ENCODE assay signal across 20 cellular contexts in the genomic region with DNA sequence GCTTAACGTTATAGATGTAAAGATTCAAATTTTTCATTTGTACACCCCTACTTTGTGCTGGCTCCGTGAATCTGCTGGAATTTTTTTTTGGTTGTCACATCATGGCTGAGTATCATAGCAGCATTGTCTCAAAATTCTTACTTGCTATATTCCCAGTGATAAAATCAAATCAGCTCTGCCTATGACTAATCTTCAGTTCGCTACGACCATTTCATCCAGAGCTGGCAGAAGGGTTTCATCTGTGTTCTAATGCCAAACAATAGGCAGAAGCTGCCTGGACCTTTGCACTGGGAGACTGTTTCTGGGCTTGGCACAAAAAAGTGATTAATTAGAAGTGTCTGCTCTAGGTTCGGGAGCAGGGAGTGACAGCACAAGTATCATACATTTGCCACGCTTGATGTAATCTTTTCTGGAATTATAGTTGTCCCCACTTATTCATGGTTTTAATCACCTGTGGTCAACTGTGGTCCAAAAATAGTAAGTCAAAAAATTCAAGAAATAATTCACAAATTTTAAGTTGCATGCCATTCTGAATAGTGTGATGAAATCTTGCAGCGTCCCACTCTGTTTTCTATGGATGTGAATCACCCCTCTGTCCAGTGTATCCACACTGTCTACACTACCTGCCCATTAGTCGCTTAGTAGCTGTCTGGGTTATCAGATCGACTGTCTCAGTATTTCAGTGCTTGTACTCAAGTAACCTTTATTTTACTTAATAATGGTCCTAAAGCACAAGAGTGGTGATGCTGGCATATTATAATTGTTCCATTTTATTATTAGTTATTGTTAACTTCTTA.
DNase-seq lines count a peak whose midpoint lies in the region; ATAC-seq, FAIRE-seq and TF ChIP-seq lines count a peak whose summit lies in the region.
"Had no signal": no experiment of that assay in that cellular context is flagged by ENCODE, and none has a peak within 500 bp of the region (broad histone marks: within the 10 kb centered on the region; RNA-seq: fewer than 3 reads in every experiment).

No MANE protein-coding gene starts in this region.

- H3K36me3 ChIP-seq in astrocyte (ENCODE audit: insufficient read depth, low read length): no peaks in the 10 kb centered on the region
- H3K36me3 ChIP-seq: BLaER1 treated with 17β-estradiol and CSF1 and Interleukin-3, amounts not matched to agents 10 nM and 100 nM had no signal

- ATAC-seq in HG02678 (IDR thresholded peaks at IDR 0.05; ENCODE audit: unreplicated experiment): no peak
- ATAC-seq: GM12878, GM23338 had no signal

- no peak overlapping the region for H3K9ac ChIP-seq in astrocyte (ENCODE audit: low read length)
- H3K9ac ChIP-seq: BLaER1 treated with 17β-estradiol and CSF1 and Interleukin-3, amounts not matched to agents 10 nM and 100 nM had no signal

- H3K4me1 Mint-ChIP-seq in astrocyte (ENCODE audit: low read depth, unreplicated experiment) (no peaks in the 10 kb centered on the region), osteocyte (ENCODE audit: unreplicated experiment) (no peaks in the 10 kb centered on the region)
- H3K4me1 Mint-ChIP-seq: IgD-negative memory B cell had no signal

- H3K27me3 Mint-ChIP-seq in astrocyte (ENCODE audit: low read depth, unreplicated experiment): no peaks in the 10 kb centered on the region
- H3K27me3 Mint-ChIP-seq in osteocyte (ENCODE audit: unreplicated experiment): peaks cover 20% of the 10 kb centered on the region

- no peaks in the 10 kb centered on the region for H3K79me2 ChIP-seq in astrocyte (ENCODE audit: insufficient read depth, low read length)

- H3K9me3 Mint-ChIP-seq in astrocyte (ENCODE audit: unreplicated experiment) (no peaks in the 10 kb centered on the region), osteocyte (ENCODE audit: unreplicated experiment) (no peaks in the 10 kb centered on the region)
- H3K9me3 Mint-ChIP-seq: CD4-positive, alpha-beta T cell; GM23338; IgD-negative memory B cell had no signal

- FAIRE-seq in astrocyte (lab: Jason Lieb, UNC): no peak
- FAIRE-seq: GM12878, GM18507 had no signal

- no peaks in the 10 kb centered on the region for H3K4me1 ChIP-seq in astrocyte (ENCODE audit: insufficient read depth, low read length)
- H3K4me1 ChIP-seq: BLaER1 treated with 17β-estradiol and CSF1 and Interleukin-3, amounts not matched to agents 10 nM and 100 nM had no signal

- H3K27ac ChIP-seq in astrocyte (ENCODE audit: low read depth, low read length): no peak overlapping the region
- H3K27ac ChIP-seq: BLaER1 treated with 17β-estradiol and CSF1 and Interleukin-3, amounts not matched to agents 10 nM and 100 nM had no signal

- no peak overlapping the region for H2AFZ ChIP-seq in astrocyte (ENCODE audit: low read depth, low read length)
- H2AFZ ChIP-seq: GM23338 had no signal

- DNase-seq in AG10803 (ENCODE audit: low read depth) (peak; percentile 5), EH (ENCODE audit: low read depth) (peak; percentile 33), M059J (ENCODE audit: low read depth) (peak; percentile 60), astrocyte (ENCODE audit: low read depth) (peak; percentile 12), T-helper 1 cell (no peak), osteocyte (ENCODE audit: extremely low spot score, unreplicated experiment) (no peak), glomerular visceral epithelial cell (ENCODE audit: extremely low spot score) (no peak)
- DNase-seq: AML-193; Calu3; CD4-positive, alpha-beta T cell; DMS 273 treated with DMSO at 0.1 percent for 48 hours; DND-41; H7; KG1 had no signal

- H4K20me1 ChIP-seq in astrocyte (ENCODE audit: insufficient read depth, low read length): no peaks in the 10 kb centered on the region
- H4K20me1 ChIP-seq: BLaER1 treated with 17β-estradiol and CSF1 and Interleukin-3, amounts not matched to agents 10 nM and 100 nM had no signal

- H3K36me3 Mint-ChIP-seq in astrocyte (ENCODE audit: low read depth, unreplicated experiment) (no peaks in the 10 kb centered on the region), osteocyte (ENCODE audit: unreplicated experiment) (no peaks in the 10 kb centered on the region)
- H3K36me3 Mint-ChIP-seq: IgD-negative memory B cell had no signal

- TF ChIP-seq CTCF in AG10803 (conservative IDR thresholded peaks at IDR 0.05; ENCODE audit: low read length): no peak
- TF ChIP-seq CTCF in astrocyte (IDR thresholded peaks at IDR 0.05; ENCODE audit: insufficient read depth, low read depth, low read length): no peak
- TF ChIP-seq CTCF in osteocyte (IDR thresholded peaks at IDR 0.05): no peak

- H3K4me3 ChIP-seq in AG10803 (ENCODE audit: low read length) (no peak overlapping the region), astrocyte (ENCODE audit: insufficient read depth, low read depth, low read length) (no peak overlapping the region)
- H3K4me3 ChIP-seq: BLaER1 treated with 17β-estradiol and CSF1 and Interleukin-3, amounts not matched to agents 10 nM and 100 nM; GM12878; GM23338 had no signal

- H3K27ac Mint-ChIP-seq in astrocyte (ENCODE audit: unreplicated experiment) (peak overlapping the region; percentile 10), osteocyte (ENCODE audit: unreplicated experiment) (no peak overlapping the region)
- H3K27ac Mint-ChIP-seq: CD4-positive, alpha-beta T cell; GM23338; IgD-negative memory B cell had no signal

- no peak overlapping the region for H3K4me2 ChIP-seq in astrocyte (ENCODE audit: low read length)
- H3K4me2 ChIP-seq: BLaER1 treated with 17β-estradiol and CSF1 and Interleukin-3, amounts not matched to agents 10 nM and 100 nM; GM23338 had no signal

- H3K27me3 ChIP-seq in astrocyte (ENCODE audit: insufficient read depth, low read length): no peaks in the 10 kb centered on the region
- H3K27me3 ChIP-seq: BLaER1 treated with 17β-estradiol and CSF1 and Interleukin-3, amounts not matched to agents 10 nM and 100 nM had no signal

- H3K4me3 Mint-ChIP-seq in astrocyte (ENCODE audit: unreplicated experiment) (no peak overlapping the region), osteocyte (ENCODE audit: unreplicated experiment) (no peak overlapping the region)
- H3K4me3 Mint-ChIP-seq: CD4-positive, alpha-beta T cell; GM23338 had no signal

- no peaks in the 10 kb centered on the region for H3K9me3 ChIP-seq in astrocyte (ENCODE audit: insufficient read depth, low read depth, low read length)

Comparison
In these comparisons a context has a peak if more than half of its experiments do, and no peak if none do; other contexts are left out.
1. DNase-seq: peak in AG10803 (single experiment), EH (single experiment), M059J (single experiment) and astrocyte (single experiment); none in T-helper 1 cell (0 of 5), osteocyte (single experiment) and glomerular visceral epithelial cell (single experiment).